In the genomic region with DNA sequence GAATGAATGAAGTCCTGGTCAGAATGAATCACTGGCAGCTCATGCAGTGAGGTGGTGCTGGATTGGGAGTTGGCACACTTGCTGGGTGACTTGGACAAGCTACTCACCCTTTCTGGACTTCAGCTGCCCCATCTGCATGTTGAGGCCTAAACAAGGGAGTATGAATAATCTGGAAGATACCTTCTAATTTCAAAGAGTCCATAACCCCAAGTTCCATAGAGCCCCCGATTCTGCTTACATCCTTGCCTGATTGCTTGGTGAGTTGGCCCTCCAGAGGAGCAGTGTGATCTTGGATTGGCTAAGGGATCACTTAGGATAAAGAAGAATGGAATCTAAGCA, we compare ENCODE assay signal across 16 cellular contexts. TPM values are rescaled to one million over a fixed set of nuclear protein-coding genes. Genes with fewer than 3 reads are reported as not detected.
DNase-seq lines count a peak whose midpoint lies in the region; ATAC-seq, FAIRE-seq and TF ChIP-seq lines count a peak whose summit lies in the region.
"Had no signal": no experiment of that assay in that cellular context is flagged by ENCODE, and none has a peak within 500 bp of the region (broad histone marks: within the 10 kb centered on the region; RNA-seq: fewer than 3 reads in every experiment).

No MANE protein-coding gene starts in this region.

- no peak for TF ChIP-seq RAD21 in H1 (IDR thresholded peaks at IDR 0.05 in 1 of 2, conservative IDR thresholded peaks at IDR 0.05 in 1 of 2; ENCODE audit: low read depth in 2 of 2, low read length in 2 of 2)

- peaks cover 39% of the 10 kb centered on the region for H3K4me1 Mint-ChIP-seq in nephron
- H3K4me1 Mint-ChIP-seq: CD14-positive monocyte had no signal

- H3K27ac Mint-ChIP-seq in nephron = peak overlapping the region in 2 of 3 experiments; percentile 19 to 96
- H3K27ac Mint-ChIP-seq: CD14-positive monocyte had no signal

- no peak overlapping the region for H2BK15ac ChIP-seq in H1 (ENCODE audit: low read length)

- POLR2A ChIA-PET in H1 (lab: Charles Lee; ENCODE audit: partially characterized antibody) = interaction anchor here (0.6 kb wide), 1 partner anchor 1787 kb away, joined by 3 read pairs; no protein-coding TSS in a partner anchor

- H3K36me3 ChIP-seq in H1 (ENCODE audit: control insufficient read depth in 2 of 4, insufficient read depth in 4 of 4, low read length in 3 of 4) (no peaks in the 10 kb centered on the region), thoracic aorta (no peaks in the 10 kb centered on the region)
- H3K36me3 ChIP-seq: HAP-1 had no signal

- H2BK120ac ChIP-seq in H1 (replicated peaks; ENCODE audit: low read depth, low read length) = no peak overlapping the region

- no peak overlapping the region; the same call in 1 of the 2 replicates for H4K8ac ChIP-seq in H1 (ENCODE audit: extremely low read depth, insufficient read depth, low read length)

- H3K36me3 Mint-ChIP-seq in nephron (ENCODE audit: low read depth) = no peaks in the 10 kb centered on the region
- H3K36me3 Mint-ChIP-seq: CD14-positive monocyte had no signal

- peaks cover 0 to 11% (median 4%) of the 10 kb centered on the region in 4 experiments; a peak in 6 of 7 replicates for H3K4me1 ChIP-seq in H1 (replicated peaks in 1 of 4; ENCODE audit: control insufficient read depth in 3 of 4, insufficient read depth in 4 of 4, low read length in 3 of 4)
- H3K4me1 ChIP-seq in thoracic aorta (ENCODE audit: control insufficient read depth in 1 of 2, low read depth in 2 of 2) = peaks cover 30 to 49% of the 10 kb centered on the region in 2 donors
- H3K4me1 ChIP-seq: HAP-1 had no signal

- H3K4me2 ChIP-seq in H1 (ENCODE audit: insufficient read depth in 1 of 2, low read depth in 2 of 2, low read length in 2 of 2) = no peak overlapping the region

- 92% methylated on average over 1 of the region's 1 CpG; no CpG with 5 or more reads in 1 of the 2 experiments for WGBS in H1 (ENCODE audit: extremely low coverage in 1 of 2, insufficient coverage in 1 of 2, insufficient read length in 1 of 2, insufficient replicate concordance in 2 of 2, low coverage in 1 of 2, low lambda C conversion rate in 2 of 2, missing lambda C conversion rate in 1 of 2), 2 experiments

- no peaks in the 10 kb centered on the region for H4K20me1 ChIP-seq in H1 (replicated peaks in 1 of 2; ENCODE audit: control insufficient read depth in 1 of 2, insufficient read depth in 2 of 2, low read length in 2 of 2)

- H3K79me1 ChIP-seq in H1 (ENCODE audit: low read depth, low read length) = no peaks in the 10 kb centered on the region

- H3K4me3 ChIP-seq in H1 (ENCODE audit: extremely low read depth in 1 of 4, insufficient read depth in 2 of 4, low read depth in 3 of 4, low read length in 4 of 4) = no peak overlapping the region
- H3K4me3 ChIP-seq in thoracic aorta = no peak overlapping the region
- H3K4me3 ChIP-seq: HAP-1 had no signal

- no peak for TF ChIP-seq CTCF in H1 (IDR thresholded peaks at IDR 0.05; ENCODE audit: control extremely low read depth in 1 of 3, insufficient read depth in 1 of 3, low read depth in 1 of 3, low read length in 3 of 3)
- TF ChIP-seq CTCF in nephron (IDR thresholded peaks at IDR 0.05; ENCODE audit: unreplicated experiment in 3 of 3) = no peak
- TF ChIP-seq CTCF in thoracic aorta (IDR thresholded peaks at IDR 0.05) = no peak

- H3K18ac ChIP-seq in H1 (ENCODE audit: extremely low read depth, low read length) = no peak overlapping the region; the same call in 1 of the 2 replicates

- no peak overlapping the region for H3K56ac ChIP-seq in H1 (replicated peaks; ENCODE audit: insufficient read length, low read depth, low read length)

- H3K9ac ChIP-seq in H1 (replicated peaks in 1 of 4; ENCODE audit: extremely low read depth in 1 of 4, low read depth in 3 of 4, low read length in 3 of 4) = no peak overlapping the region

- H3K4ac ChIP-seq in H1 (replicated peaks; ENCODE audit: insufficient read length, low read depth, low read length) = no peak overlapping the region

- no peak overlapping the region for H2AFZ ChIP-seq in H1 (ENCODE audit: low read length)

- ATAC-seq in thoracic aorta (ENCODE audit: insufficient number of reproducible peaks, low FRiP score, low read depth) = no peak

- no peak overlapping the region for H3K27ac ChIP-seq in H1 (ENCODE audit: low read depth, low read length)
- H3K27ac ChIP-seq in thoracic aorta = peak overlapping the region; percentile 40 to 52

- H3K23ac ChIP-seq in H1 (ENCODE audit: insufficient read length) = no peak overlapping the region

- peaks cover 8% of the 10 kb centered on the region for H3K27me3 Mint-ChIP-seq in nephron (ENCODE audit: low read depth)

- DNase-seq in RKO (ENCODE audit: low spot score) (peak; percentile 15), H1 (ENCODE audit: low read depth in 1 of 2, low spot score in 2 of 2) (no peak), thoracic aorta (ENCODE audit: low spot score) (no peak), NCI-H82 treated with DMSO at 0.1 percent for 48 hours (lab: John Stamatoyannopoulos, UW; ENCODE audit: unreplicated experiment) (no peak), DMS53 treated with DMSO at 0.1 percent for 48 hours (lab: John Stamatoyannopoulos, UW; ENCODE audit: unreplicated experiment) (no peak), activated gamma-delta T cell (lab: John Stamatoyannopoulos, UW) (no peak)
- DNase-seq: AML-193, NCI-H187, NCI-H526 treated with DMSO at 0.1 percent for 48 hours, SHP77 treated with DMSO at 0.1 percent for 48 hours had no signal

- no peak for TF ChIP-seq EP300 in H1 (IDR thresholded peaks at IDR 0.05; ENCODE audit: borderline replicate concordance in 1 of 2, low read depth in 2 of 2, low read length in 2 of 2)

- no peak for FAIRE-seq in H1 (lab: Jason Lieb, UNC)
- FAIRE-seq: GM19239, RCC 7860 had no signal

- no peak overlapping the region for H2BK5ac ChIP-seq in H1 (ENCODE audit: low read depth, low read length)

- no peak overlapping the region for H3K4me3 Mint-ChIP-seq in nephron
- H3K4me3 Mint-ChIP-seq: CD14-positive monocyte had no signal

- no peak overlapping the region for H4K5ac ChIP-seq in H1 (ENCODE audit: insufficient read length, low read depth, low read length)

- no peak overlapping the region for H2AK5ac ChIP-seq in H1 (ENCODE audit: low read depth, low read length)

- H3K9me3 Mint-ChIP-seq in nephron = peaks cover 13% of the 10 kb centered on the region

- H4K91ac ChIP-seq in H1 (replicated peaks; ENCODE audit: insufficient read length, low read length) = no peak overlapping the region

- H3K79me2 ChIP-seq in H1 (ENCODE audit: control insufficient read depth in 1 of 2, insufficient read depth in 2 of 2, low read length in 2 of 2) = no peaks in the 10 kb centered on the region

- no peaks in the 10 kb centered on the region for H3K23me2 ChIP-seq in H1 (ENCODE audit: low read depth, low read length)

- peak overlapping the region; percentile 56; the same call in 1 of the 2 replicates for H2BK12ac ChIP-seq in H1 (ENCODE audit: low read depth, low read length)

- CTCF ChIA-PET in H1 (lab: Charles Lee; ENCODE audit: partially characterized antibody) = interaction anchor here (1.5 kb wide), 1 partner anchor 137 kb away, joined by 4 read pairs; no protein-coding TSS in a partner anchor

- H3K14ac ChIP-seq in H1 (ENCODE audit: insufficient read length) = no peak overlapping the region

- H3K27me3 ChIP-seq in H1 (replicated peaks in 1 of 4; ENCODE audit: control insufficient read depth in 3 of 4, extremely low read depth in 1 of 4, insufficient read depth in 3 of 4, low read length in 3 of 4) (no peaks in the 10 kb centered on the region), thoracic aorta (replicated peaks; ENCODE audit: insufficient read depth) (no peaks in the 10 kb centered on the region)

- H2BK20ac ChIP-seq in H1 (ENCODE audit: low read length) = peak overlapping the region; percentile 57; the same call in 1 of the 2 replicates

- H3K9me3 ChIP-seq in H1 (ENCODE audit: insufficient read depth in 2 of 2, low read depth in 1 of 2, low read length in 1 of 2) = peaks cover 0 to 2% of the 10 kb centered on the region in 2 experiments; a peak in 1 of 4 replicates
- peaks cover 9% of the 10 kb centered on the region for H3K9me3 ChIP-seq in thoracic aorta
- H3K9me3 ChIP-seq: HAP-1 had no signal

- TF ChIP-seq POLR2A in H1 (IDR thresholded peaks at IDR 0.05; ENCODE audit: control extremely low read depth in 1 of 2, low read depth in 2 of 2, low read length in 2 of 2) = no peak

TF ChIP-seq in H1, 55 proteins besides CTCF, POLR2A, EP300 and RAD21:
- no peak for TF ChIP-seq HDAC2 (IDR thresholded peaks at IDR 0.05; ENCODE audit: borderline replicate concordance in 1 of 2, low read depth in 2 of 2, low read length in 2 of 2)
- TF ChIP-seq TBP (IDR thresholded peaks at IDR 0.05; ENCODE audit: low read depth, low read length) = no peak
TF ChIP-seq in H1: peak in this region for 0.

RNA-seq across cellular contexts. Expression of gene ACCSL, which starts 18.3 kb away (rescaled TPM):
- not detected in 2 replicates for total RNA-seq in H1 (2021; fragmentation: NEBNext Ultra II Directional; extraction: Animal tissue kit (Norgen Biotek cat#: 25700))
- not detected in 2 replicates for polyA plus RNA-seq in H1 (2011; rRNA removed)
- not detected for polyA plus RNA-seq in H1 (2011; cell fraction: cytosol; rRNA removed)
- not detected for polyA plus RNA-seq in H1 (2011; cell fraction: nucleus; rRNA removed)
- polyA plus RNA-seq in H1 (2012, experiment 1 of 2) = not detected in 4 replicates
- not detected for polyA plus RNA-seq in H1 (2012, experiment 2 of 2)
- polyA plus RNA-seq in H1 (2013, experiment 1 of 2) = not detected
- polyA plus RNA-seq in H1 (2013, experiment 2 of 2) = not detected
- not detected in 2 replicates for polyA minus RNA-seq in H1 (2011; rRNA and poly(A)+ RNA removed)
- polyA minus RNA-seq in H1 (2011; cell fraction: cytosol; rRNA and poly(A)+ RNA removed) = not detected
- polyA minus RNA-seq in H1 (2011; cell fraction: nucleus; rRNA and poly(A)+ RNA removed) = not detected
- total RNA-seq in thoracic aorta = not detected
- total RNA-seq: HT1080 had no signal
- polyA plus RNA-seq: CD14-positive monocyte had no signal

RNA-seq across cellular contexts. Expression of gene ACCS, which starts 36.6 kb away (rescaled TPM):
- 4.3 and 6.0 TPM in 2 replicates for total RNA-seq in H1 (2021; fragmentation: NEBNext Ultra II Directional; extraction: Animal tissue kit (Norgen Biotek cat#: 25700))
- polyA plus RNA-seq in H1 (2011; rRNA removed) = 8.0 and 8.5 TPM in 2 replicates
- 11.0 TPM for polyA plus RNA-seq in H1 (2011; cell fraction: cytosol; rRNA removed)
- 57.1 TPM for polyA plus RNA-seq in H1 (2011; cell fraction: nucleus; rRNA removed)
- polyA plus RNA-seq in H1 (2012, experiment 1 of 2) = 6.6 to 11.9 TPM (median 8.6 TPM) in 4 replicates
- 2.6 TPM for polyA plus RNA-seq in H1 (2012, experiment 2 of 2)
- 5.3 TPM for polyA plus RNA-seq in H1 (2013, experiment 1 of 2)
- 2.9 TPM for polyA plus RNA-seq in H1 (2013, experiment 2 of 2)
- polyA minus RNA-seq in H1 (2011; rRNA and poly(A)+ RNA removed) = 7.3 and 7.9 TPM in 2 replicates
- 4.5 TPM for polyA minus RNA-seq in H1 (2011; cell fraction: cytosol; rRNA and poly(A)+ RNA removed)
- polyA minus RNA-seq in H1 (2011; cell fraction: nucleus; rRNA and poly(A)+ RNA removed) = 16.4 TPM
- 10 to 100 TPM; 32.3 to 32.6 TPM for total RNA-seq in thoracic aorta
